Comparison of ENCODE assay signal across 1 cellular context in the genomic region with DNA sequence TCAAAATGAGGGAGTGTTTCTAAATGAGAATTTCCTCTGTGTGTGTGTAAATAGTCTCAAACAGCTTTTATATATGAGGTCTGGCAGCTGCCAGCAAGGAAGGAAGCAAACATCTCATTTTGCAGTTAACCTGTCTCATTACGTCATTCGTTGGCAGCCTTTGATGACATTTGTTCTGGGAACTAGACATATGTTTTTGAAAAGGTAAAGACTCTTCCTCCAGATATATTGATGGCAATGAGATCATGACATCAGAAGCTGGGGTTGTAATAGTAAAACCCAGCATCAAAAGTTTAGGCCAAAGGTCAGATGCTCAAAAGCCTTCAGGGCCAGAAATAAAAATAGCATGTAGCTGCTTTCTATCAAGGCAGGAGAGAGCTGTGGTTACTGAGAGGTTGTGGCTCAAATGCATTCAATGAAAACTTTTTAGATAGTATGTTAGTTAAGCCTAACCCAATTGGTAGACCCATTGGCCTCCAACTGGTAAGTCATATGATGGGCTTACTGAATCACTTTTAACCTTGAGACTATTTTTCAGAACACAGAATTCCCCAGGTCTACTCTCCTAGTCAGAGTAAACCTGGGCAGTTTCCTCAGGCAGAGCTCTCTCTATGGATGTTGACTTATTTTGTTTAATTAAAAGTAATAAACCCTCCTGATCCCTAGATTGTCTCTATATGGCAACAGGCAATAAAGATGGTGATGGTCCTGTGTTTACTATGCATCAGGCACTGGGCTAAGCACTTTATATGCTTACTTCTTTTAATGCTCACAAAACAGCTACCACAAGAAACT.
TF ChIP-seq lines count a peak whose summit lies in the region.

No MANE protein-coding gene starts in this region.

TF ChIP-seq in HepG2, 621 proteins besides CTCF, POLR2A, EP300 and RAD21:
- TF ChIP-seq ZNF678 (CRISPR knock-in tag; IDR thresholded peaks at IDR 0.05) = no peak
- TF ChIP-seq DR1 (CRISPR knock-in tag; IDR thresholded peaks at IDR 0.05) = no peak
- peak; percentile 30; the same call in 1 of the 2 replicates for TF ChIP-seq ATF7 (IDR thresholded peaks at IDR 0.05)
- TF ChIP-seq ATF7 (CRISPR knock-in tag; IDR thresholded peaks at IDR 0.05) = no peak
- no peak for TF ChIP-seq ZNF660 (CRISPR knock-in tag; IDR thresholded peaks at IDR 0.05; ENCODE audit: borderline replicate concordance, low read depth)
- TF ChIP-seq, protein P1, sequence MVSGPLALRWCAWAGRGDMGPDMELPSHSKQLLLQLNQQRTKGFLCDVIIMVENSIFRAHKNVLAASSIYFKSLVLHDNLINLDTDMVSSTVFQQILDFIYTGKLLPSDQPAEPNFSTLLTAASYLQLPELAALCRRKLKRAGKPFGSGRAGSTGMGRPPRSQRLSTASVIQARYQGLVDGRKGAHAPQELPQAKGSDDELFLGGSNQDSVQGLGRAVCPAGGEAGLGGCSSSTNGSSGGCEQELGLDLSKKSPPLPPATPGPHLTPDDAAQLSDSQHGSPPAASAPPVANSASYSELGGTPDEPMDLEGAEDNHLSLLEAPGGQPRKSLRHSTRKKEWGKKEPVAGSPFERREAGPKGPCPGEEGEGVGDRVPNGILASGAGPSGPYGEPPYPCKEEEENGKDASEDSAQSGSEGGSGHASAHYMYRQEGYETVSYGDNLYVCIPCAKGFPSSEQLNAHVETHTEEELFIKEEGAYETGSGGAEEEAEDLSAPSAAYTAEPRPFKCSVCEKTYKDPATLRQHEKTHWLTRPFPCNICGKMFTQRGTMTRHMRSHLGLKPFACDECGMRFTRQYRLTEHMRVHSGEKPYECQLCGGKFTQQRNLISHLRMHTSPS (CRISPR knock-in tag; IDR thresholded peaks at IDR 0.05; ENCODE audit: low read depth) = no peak
